ENCODE assay signal across 11 cellular contexts in genomic region chr2:96860065-96861029, GRCh38. TPM values are rescaled to one million over a fixed set of nuclear protein-coding genes. Genes with fewer than 3 reads are reported as not detected.
A peak's percentile ranks its signal among the peaks of the same experiment; 100 is the strongest.
DNase-seq lines count a peak whose midpoint lies in the region; ATAC-seq and TF ChIP-seq lines count a peak whose summit lies in the region.
"Had no signal": no experiment of that assay in that cellular context is flagged by ENCODE, and none has a peak within 500 bp of the region (broad histone marks: within the 10 kb centered on the region; RNA-seq: fewer than 3 reads in every experiment).

No MANE protein-coding gene starts in this region.

- H3K23ac ChIP-seq in neuronal stem cell (ENCODE audit: low read depth, low read length, poor library complexity): peak overlapping the region; percentile 47

- H2BK120ac ChIP-seq in neuronal stem cell (ENCODE audit: low read depth, low read length): no peak overlapping the region

- H3K79me2 ChIP-seq in PC-3 (ENCODE audit: low read length): peaks cover 22% of the 10 kb centered on the region

- no peak overlapping the region for H2BK12ac ChIP-seq in neuronal stem cell (ENCODE audit: low read length)

- no peak overlapping the region for H3K18ac ChIP-seq in neuronal stem cell (ENCODE audit: low read length)

- peak; percentile 66 for DNase-seq in RWPE2 (ENCODE audit: low spot score)
- peak; percentile 75 for DNase-seq in coronary artery (ENCODE audit: low spot score)
- no peak for DNase-seq in neuronal stem cell (ENCODE audit: low spot score)
- DNase-seq in HK-2 (ENCODE audit: unreplicated experiment): no peak
- DNase-seq in PC-3: no peak
- DNase-seq in NCI-H82 (lab: John Stamatoyannopoulos, UW): no peak
- no peak for DNase-seq in GM13976 (ENCODE audit: low spot score)
- DNase-seq: colonic mucosa; stimulated activated naive B cell treated with anti-CD40 and anti-IgM and Interleukin-4, amounts not matched to agents 10 μg/mL and 1 μg/mL and 100 μg/mL, for 72 hours; WERI-Rb-1 had no signal

- H3K27ac ChIP-seq in BLaER1 (peak overlapping the region; percentile 99), RWPE2 (ENCODE audit: poor library complexity, severe bottlenecking) (no peak overlapping the region), coronary artery (peak overlapping the region; percentile 84 to 88), neuronal stem cell (replicated peaks; ENCODE audit: low read length) (no peak overlapping the region), PC-3 (ENCODE audit: low read length) (no peak overlapping the region)

- ATAC-seq in RWPE2 (ENCODE audit: low read depth) (no peak), PC-3 (no peak)
- ATAC-seq: stimulated activated naive B cell treated with anti-CD40 and anti-IgM and Interleukin-4, amounts not matched to agents 10 μg/mL and 1 μg/mL and 100 μg/mL, for 72 hours had no signal

- BruUV-seq in PC-3 (replicated peaks; lab: Mats Ljungman, UMichigan): no TSS peak

- H3K36me3 ChIP-seq in BLaER1: peaks cover 50% of the 10 kb centered on the region
- H3K36me3 ChIP-seq in RWPE2 (ENCODE audit: low read depth): peaks cover 50% of the 10 kb centered on the region
- H3K36me3 ChIP-seq in neuronal stem cell (replicated peaks in 1 of 2; ENCODE audit: control insufficient read depth in 2 of 2, insufficient read depth in 2 of 2, low read length in 2 of 2): peaks cover 42 to 51% of the 10 kb centered on the region in 2 donors
- peaks cover 18% of the 10 kb centered on the region; the same call in 1 of the 2 replicates for H3K36me3 ChIP-seq in PC-3 (ENCODE audit: low read depth, low read length)

- H3K9me2 ChIP-seq in PC-3 (replicated peaks; ENCODE audit: low read length): no peaks in the 10 kb centered on the region

- H3K4me2 ChIP-seq in BLaER1: peak overlapping the region; percentile 99
- H3K4me2 ChIP-seq in neuronal stem cell (ENCODE audit: insufficient read depth, low read length, poor library complexity, severe bottlenecking): peak overlapping the region; percentile 0
- H3K4me2 ChIP-seq in PC-3 (ENCODE audit: low read length): no peak overlapping the region

- H3K4me1 ChIP-seq in BLaER1 (peaks cover 92% of the 10 kb centered on the region), RWPE2 (ENCODE audit: insufficient read depth, poor library complexity, severe bottlenecking) (no peaks in the 10 kb centered on the region), neuronal stem cell (ENCODE audit: control insufficient read depth in 2 of 2, insufficient read depth in 1 of 2, low read depth in 1 of 2, low read length in 2 of 2) (peaks cover 11% of the 10 kb centered on the region in 2 donors), PC-3 (ENCODE audit: insufficient read depth, low read length) (peaks cover 11% of the 10 kb centered on the region)
- H3K4me1 ChIP-seq: colonic mucosa had no signal

- in situ Hi-C loops in GM13976 (cut with MboI; ENCODE audit: low sequenced_read_pairs, unreplicated experiment): no loop called here

- intact Hi-C loops in PC-3 (cut with micrococcal nuclease): no loop called here

- no peak overlapping the region for H2BK15ac ChIP-seq in neuronal stem cell (ENCODE audit: low read length)

- H2BK5ac ChIP-seq in neuronal stem cell (ENCODE audit: low read length): no peak overlapping the region

- no peak overlapping the region for H2AK5ac ChIP-seq in neuronal stem cell (ENCODE audit: low read depth, low read length)

- H3K4ac ChIP-seq in neuronal stem cell (ENCODE audit: low read length): no peak overlapping the region

- H3K9me3 ChIP-seq in BLaER1 (no peaks in the 10 kb centered on the region), RWPE2 (ENCODE audit: severe bottlenecking) (no peaks in the 10 kb centered on the region), neuronal stem cell (replicated peaks in 1 of 2; ENCODE audit: control insufficient read depth in 2 of 2, insufficient read depth in 1 of 2, low read depth in 1 of 2, low read length in 2 of 2) (no peaks in the 10 kb centered on the region), PC-3 (ENCODE audit: low read length) (no peaks in the 10 kb centered on the region)
- H3K9me3 ChIP-seq: colonic mucosa had no signal

- H2AFZ ChIP-seq in neuronal stem cell (ENCODE audit: low read length) (no peak overlapping the region), PC-3 (ENCODE audit: low read length) (no peak overlapping the region)

- peaks cover 15% of the 10 kb centered on the region for H3K79me1 ChIP-seq in neuronal stem cell (ENCODE audit: low read depth, low read length)

- H3K14ac ChIP-seq in neuronal stem cell (ENCODE audit: low read length): no peak overlapping the region

- peak overlapping the region; percentile 71 for H3K9ac ChIP-seq in BLaER1
- peak overlapping the region; percentile 50 for H3K9ac ChIP-seq in neuronal stem cell (ENCODE audit: low read depth, low read length, poor library complexity)
- no peak overlapping the region for H3K9ac ChIP-seq in PC-3 (ENCODE audit: low read length)

- no CpG with 5 or more reads among the region's 38 CpGs for WGBS in neuronal stem cell (ENCODE audit: extremely low coverage in 2 of 2, insufficient read length in 2 of 2, insufficient replicate concordance in 1 of 2), 2 donors

- CTCF ChIA-PET in PC-3 (lab: Charles Lee): no interaction called here

- no peak for TF ChIP-seq CTCF in RWPE2 (IDR thresholded peaks at IDR 0.05; ENCODE audit: poor library complexity, severe bottlenecking)
- TF ChIP-seq CTCF in coronary artery (IDR thresholded peaks at IDR 0.05): no peak
- TF ChIP-seq CTCF in PC-3 (conservative IDR thresholded peaks at IDR 0.05; ENCODE audit: low read depth, low read length): no peak
- no peak for TF ChIP-seq CTCF in GM13976 (IDR thresholded peaks at IDR 0.05; ENCODE audit: borderline replicate concordance, control extremely low read depth, extremely low read depth, insufficient read depth, missing control alignments)

- no peaks in the 10 kb centered on the region for H3K27me3 ChIP-seq in BLaER1
- no peaks in the 10 kb centered on the region for H3K27me3 ChIP-seq in RWPE2 (ENCODE audit: insufficient read depth, poor library complexity, severe bottlenecking)
- H3K27me3 ChIP-seq in neuronal stem cell (ENCODE audit: control insufficient read depth in 3 of 3, insufficient read depth in 3 of 3, low read depth in 1 of 3, low read length in 3 of 3): no peaks in the 10 kb centered on the region
- no peaks in the 10 kb centered on the region for H3K27me3 ChIP-seq in PC-3 (ENCODE audit: low read length)
- H3K27me3 ChIP-seq: colonic mucosa had no signal

- H3F3A ChIP-seq in PC-3 (ENCODE audit: low read length, unreplicated experiment): no peaks in the 10 kb centered on the region

- H4K8ac ChIP-seq in neuronal stem cell (ENCODE audit: low read depth, low read length): peak overlapping the region; percentile 1

- POLR2A ChIA-PET in PC-3 (lab: Charles Lee; ENCODE audit: unreplicated experiment): no interaction called here

- H3K4me3 ChIP-seq in BLaER1: peak overlapping the region; percentile 58
- no peak overlapping the region for H3K4me3 ChIP-seq in RWPE2 (ENCODE audit: severe bottlenecking)
- H3K4me3 ChIP-seq in coronary artery: no peak overlapping the region
- no peak overlapping the region for H3K4me3 ChIP-seq in neuronal stem cell (ENCODE audit: low read length in 2 of 2)
- no peak overlapping the region for H3K4me3 ChIP-seq in PC-3 (ENCODE audit: low read length)
- H3K4me3 ChIP-seq: colonic mucosa had no signal

- no peak overlapping the region for H4K91ac ChIP-seq in neuronal stem cell (ENCODE audit: low read depth, low read length, poor library complexity)

- H4K20me1 ChIP-seq in BLaER1 (peaks cover 60% of the 10 kb centered on the region), PC-3 (ENCODE audit: low read length) (no peaks in the 10 kb centered on the region)

RNA-seq across cellular contexts. Expression of gene ANKRD39, which starts 2.5 kb away (rescaled TPM):
- 10.5 TPM for polyA plus RNA-seq in neuronal stem cell (2013, experiment 1 of 2)
- 9.7 TPM for polyA plus RNA-seq in neuronal stem cell (2013, experiment 2 of 2)
- 24.5 and 29.4 TPM in 2 replicates for total RNA-seq in PC-3 (2014; rRNA removed)

RNA-seq across cellular contexts. Expression of gene SEMA4C, which starts 9.5 kb away (rescaled TPM):
- 40.1 TPM for polyA plus RNA-seq in neuronal stem cell (2013, experiment 1 of 2)
- 39.2 TPM for polyA plus RNA-seq in neuronal stem cell (2013, experiment 2 of 2)
- 20.6 and 29.8 TPM in 2 replicates for total RNA-seq in PC-3 (2014; rRNA removed)

RNA-seq across cellular contexts. Expression of gene ANKRD23, which starts 16.5 kb away (rescaled TPM):
- polyA plus RNA-seq in neuronal stem cell (2013, experiment 1 of 2): 2.3 TPM
- 1.9 TPM for polyA plus RNA-seq in neuronal stem cell (2013, experiment 2 of 2)
- 4.0 and 8.2 TPM in 2 replicates for total RNA-seq in PC-3 (2014; rRNA removed)

RNA-seq across cellular contexts. Expression of gene CNNM3, which starts 44.3 kb away (rescaled TPM):
- polyA plus RNA-seq in neuronal stem cell (2013, experiment 1 of 2): 13.3 TPM
- polyA plus RNA-seq in neuronal stem cell (2013, experiment 2 of 2): 13.5 TPM
- 9.0 and 12.3 TPM in 2 replicates for total RNA-seq in PC-3 (2014; rRNA removed)

Comparison
In these comparisons a context has a peak if more than half of its experiments do, and no peak if none do; other contexts are left out.
1. H3K27ac ChIP-seq: peak in BLaER1 (single experiment) and coronary artery (2 of 2); none in RWPE2 (single experiment), neuronal stem cell (single experiment) and PC-3 (single experiment).
2. DNase-seq: peak in RWPE2 (single experiment) and coronary artery (single experiment); none in neuronal stem cell (single experiment), HK-2 (single experiment), PC-3 (single experiment), NCI-H82 (single experiment) and GM13976 (single experiment).